In genomic region chr1:52928083-52928404, GRCh38 we compare ENCODE assay signal across 1 cellular context.
TF ChIP-seq lines count a peak whose summit lies in the region.

No MANE protein-coding gene starts in this region.

TF ChIP-seq in GM23338, 12 proteins besides CTCF, POLR2A, EP300 and RAD21 (continued from another document):
- TF ChIP-seq ZNF462 (CRISPR knock-in tag; IDR thresholded peaks at IDR 0.05) (no peak), NANOG (IDR thresholded peaks at IDR 0.05; ENCODE audit: borderline replicate concordance) (no peak), POLR2AphosphoS5 (IDR thresholded peaks at IDR 0.05; ENCODE audit: low read depth) (no peak), ZNF331 (CRISPR knock-in tag; IDR thresholded peaks at IDR 0.05; ENCODE audit: low read depth) (no peak), ZNF114 (CRISPR knock-in tag; IDR thresholded peaks at IDR 0.05) (no peak), ETS1 (IDR thresholded peaks at IDR 0.05) (no peak), EZH2 (IDR thresholded peaks at IDR 0.05; ENCODE audit: low read depth, unreplicated experiment) (no peak), REST (IDR thresholded peaks at IDR 0.05; ENCODE audit: unreplicated experiment) (no peak), EZH2phosphoT487 (IDR thresholded peaks at IDR 0.05; ENCODE audit: unreplicated experiment) (no peak), CREB1 (CRISPR knock-in tag; IDR thresholded peaks at IDR 0.05; ENCODE audit: low read depth) (no peak)
